1 cellular context compared by ENCODE assay signal in genomic region chr13:110553417-110553816, GRCh38.
TF ChIP-seq lines count a peak whose summit lies in the region.

No MANE protein-coding gene starts in this region.

TF ChIP-seq in GM12878, 131 proteins besides CTCF, POLR2A, EP300 and RAD21:
- TF ChIP-seq IKZF2 (IDR thresholded peaks at IDR 0.05), result no peak
- TF ChIP-seq, protein P1, sequence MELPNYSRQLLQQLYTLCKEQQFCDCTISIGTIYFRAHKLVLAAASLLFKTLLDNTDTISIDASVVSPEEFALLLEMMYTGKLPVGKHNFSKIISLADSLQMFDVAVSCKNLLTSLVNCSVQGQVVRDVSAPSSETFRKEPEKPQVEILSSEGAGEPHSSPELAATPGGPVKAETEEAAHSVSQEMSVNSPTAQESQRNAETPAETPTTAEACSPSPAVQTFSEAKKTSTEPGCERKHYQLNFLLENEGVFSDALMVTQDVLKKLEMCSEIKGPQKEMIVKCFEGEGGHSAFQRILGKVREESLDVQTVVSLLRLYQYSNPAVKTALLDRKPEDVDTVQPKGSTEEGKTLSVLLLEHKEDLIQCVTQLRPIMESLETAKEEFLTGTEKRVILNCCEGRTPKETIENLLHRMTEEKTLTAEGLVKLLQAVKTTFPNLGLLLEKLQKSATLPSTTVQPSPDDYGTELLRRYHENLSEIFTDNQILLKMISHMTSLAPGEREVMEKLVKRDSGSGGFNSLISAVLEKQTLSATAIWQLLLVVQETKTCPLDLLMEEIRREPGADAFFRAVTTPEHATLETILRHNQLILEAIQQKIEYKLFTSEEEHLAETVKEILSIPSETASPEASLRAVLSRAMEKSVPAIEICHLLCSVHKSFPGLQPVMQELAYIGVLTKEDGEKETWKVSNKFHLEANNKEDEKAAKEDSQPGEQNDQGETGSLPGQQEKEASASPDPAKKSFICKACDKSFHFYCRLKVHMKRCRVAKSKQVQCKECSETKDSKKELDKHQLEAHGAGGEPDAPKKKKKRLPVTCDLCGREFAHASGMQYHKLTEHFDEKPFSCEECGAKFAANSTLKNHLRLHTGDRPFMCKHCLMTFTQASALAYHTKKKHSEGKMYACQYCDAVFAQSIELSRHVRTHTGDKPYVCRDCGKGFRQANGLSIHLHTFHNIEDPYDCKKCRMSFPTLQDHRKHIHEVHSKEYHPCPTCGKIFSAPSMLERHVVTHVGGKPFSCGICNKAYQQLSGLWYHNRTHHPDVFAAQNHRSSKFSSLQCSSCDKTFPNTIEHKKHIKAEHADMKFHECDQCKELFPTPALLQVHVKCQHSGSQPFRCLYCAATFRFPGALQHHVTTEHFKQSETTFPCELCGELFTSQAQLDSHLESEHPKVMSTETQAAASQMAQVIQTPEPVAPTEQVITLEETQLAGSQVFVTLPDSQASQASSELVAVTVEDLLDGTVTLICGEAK (IDR thresholded peaks at IDR 0.05; ENCODE audit: borderline replicate concordance), result peak; percentile 95
- no peak for TF ChIP-seq SREBF1 (IDR thresholded peaks at IDR 0.05; ENCODE audit: low read length)
- no peak for TF ChIP-seq KDM1A (IDR thresholded peaks at IDR 0.05; ENCODE audit: borderline replicate concordance)
- TF ChIP-seq SUPT20H (IDR thresholded peaks at IDR 0.05; ENCODE audit: borderline replicate concordance, control insufficient read depth, low read depth, low read length), result no peak
- TF ChIP-seq NR2C2 (IDR thresholded peaks at IDR 0.05; ENCODE audit: borderline replicate concordance, control insufficient read depth, insufficient read length, low read depth), result no peak
TF ChIP-seq in GM12878: peak in this region for 1.
